Comparison of ENCODE assay signal across 18 cellular contexts in the genomic region with DNA sequence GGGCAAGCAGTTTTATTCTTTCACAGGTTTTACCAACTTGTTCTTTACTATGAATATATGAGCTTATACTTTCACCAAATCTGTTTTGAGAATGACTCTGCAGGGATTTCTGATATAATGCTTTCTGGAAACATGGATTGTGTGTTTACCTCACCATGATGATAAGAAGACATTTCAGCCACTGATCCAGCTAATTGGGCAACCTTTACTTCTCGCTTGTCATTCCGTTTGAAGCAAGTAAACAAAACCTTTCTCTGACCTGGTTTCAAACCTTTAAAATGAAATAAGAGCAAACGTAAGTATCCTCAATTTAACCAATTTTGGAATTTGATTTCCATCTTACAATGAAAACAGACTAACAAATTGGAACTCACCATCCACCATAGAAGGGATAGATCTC. TPM values are rescaled to one million over a fixed set of nuclear protein-coding genes. Genes with fewer than 3 reads are reported as not detected.
DNase-seq lines count a peak whose midpoint lies in the region; TF ChIP-seq lines count a peak whose summit lies in the region.
"Had no signal": no experiment of that assay in that cellular context is flagged by ENCODE, and none has a peak within 500 bp of the region (broad histone marks: within the 10 kb centered on the region; RNA-seq: fewer than 3 reads in every experiment).

No MANE protein-coding gene starts in this region.

- H3K4me3 Mint-ChIP-seq in activated naive CD4-positive, alpha-beta T cell treated with anti-CD3 and anti-CD28 coated beads, Interleukin-2, amount 50 U/mL, for 24 hours = no peak overlapping the region
- H3K4me3 Mint-ChIP-seq in HFFc6 = no peak overlapping the region
- H3K4me3 Mint-ChIP-seq in osteocyte (ENCODE audit: unreplicated experiment) = no peak overlapping the region

- H3K9ac ChIP-seq in fibroblast of lung (ENCODE audit: insufficient read depth, low read length) = no peak overlapping the region

- no peak for DNase-seq in activated naive CD4-positive, alpha-beta T cell treated with Interleukin-2 at 50 U/mL for 16 hours
- DNase-seq in HFFc6 = no peak
- DNase-seq in fibroblast of lung (ENCODE audit: low read depth in 2 of 2) = no peak
- DNase-seq in osteocyte (ENCODE audit: extremely low spot score, unreplicated experiment) = no peak
- DNase-seq in cerebellar nuclear complex (lab: John Stamatoyannopoulos, UW) = no peak
- DNase-seq in NCI-H2171 treated with DMSO at 0.1 percent for 48 hours (lab: John Stamatoyannopoulos, UW) = no peak
- DNase-seq: COR-L47, Karpas-422, NCI-H187, NCI-H345, NCI-H69, SHP77 treated with DMSO at 0.1 percent for 48 hours had no signal

- H3K4me3 ChIP-seq in fibroblast of lung (replicated peaks in 1 of 4; ENCODE audit: control extremely low read depth in 1 of 4, insufficient read depth in 1 of 4, low read depth in 3 of 4, low read length in 4 of 4) = no peak overlapping the region

- H3K9me3 Mint-ChIP-seq in activated naive CD4-positive, alpha-beta T cell treated with anti-CD3 and anti-CD28 coated beads, Interleukin-2, amount 50 U/mL, for 24 hours = no peaks in the 10 kb centered on the region
- H3K9me3 Mint-ChIP-seq in HFFc6 (no peaks in the 10 kb centered on the region), osteocyte (ENCODE audit: unreplicated experiment) (no peaks in the 10 kb centered on the region)

- no peaks in the 10 kb centered on the region for H4K20me1 ChIP-seq in fibroblast of lung (ENCODE audit: control insufficient read depth, extremely low read depth, insufficient read depth, low read length)

- H3K27me3 ChIP-seq in fibroblast of lung (ENCODE audit: control insufficient read depth, insufficient read depth, low read length) = no peaks in the 10 kb centered on the region

- no peaks in the 10 kb centered on the region for H3K9me3 ChIP-seq in fibroblast of lung (ENCODE audit: control insufficient read depth, insufficient read depth, low read depth, low read length)

- TF ChIP-seq CTCF in HFFc6 (IDR thresholded peaks at IDR 0.05) = no peak
- TF ChIP-seq CTCF in fibroblast of lung (conservative IDR thresholded peaks at IDR 0.05 in 1 of 2, IDR thresholded peaks at IDR 0.05 in 1 of 2; ENCODE audit: low read depth in 1 of 2, low read length in 2 of 2) = no peak
- TF ChIP-seq CTCF in osteocyte (IDR thresholded peaks at IDR 0.05) = no peak

- H3K27me3 Mint-ChIP-seq in activated naive CD4-positive, alpha-beta T cell treated with anti-CD3 and anti-CD28 coated beads, Interleukin-2, amount 50 U/mL, for 24 hours = no peaks in the 10 kb centered on the region
- H3K27me3 Mint-ChIP-seq in HFFc6 (ENCODE audit: insufficient read depth) = no peaks in the 10 kb centered on the region
- no peaks in the 10 kb centered on the region for H3K27me3 Mint-ChIP-seq in osteocyte (ENCODE audit: unreplicated experiment)

- H3K79me2 ChIP-seq in fibroblast of lung (ENCODE audit: control insufficient read depth, insufficient read depth, low read length) = no peaks in the 10 kb centered on the region

- peak overlapping the region; percentile 35 for H3K27ac Mint-ChIP-seq in activated naive CD4-positive, alpha-beta T cell treated with anti-CD3 and anti-CD28 coated beads, Interleukin-2, amount 50 U/mL, for 24 hours
- peak overlapping the region; percentile 32; the same call in 1 of the 2 replicates for H3K27ac Mint-ChIP-seq in HFFc6
- peak overlapping the region; percentile 21 for H3K27ac Mint-ChIP-seq in osteocyte (ENCODE audit: unreplicated experiment)

- H3K4me1 ChIP-seq in fibroblast of lung (ENCODE audit: control insufficient read depth, extremely low read depth, insufficient read depth, low read length) = no peaks in the 10 kb centered on the region

- H3K27ac ChIP-seq in fibroblast of lung (ENCODE audit: insufficient read depth, low read length) = no peak overlapping the region
- H3K27ac ChIP-seq: C4-2B had no signal

- H3K4me2 ChIP-seq in fibroblast of lung (ENCODE audit: extremely low read depth, insufficient read depth, low read length) = no peak overlapping the region

- H2AFZ ChIP-seq in fibroblast of lung (ENCODE audit: low read length) = peak overlapping the region; percentile 21

- H3K36me3 Mint-ChIP-seq in activated naive CD4-positive, alpha-beta T cell treated with anti-CD3 and anti-CD28 coated beads, Interleukin-2, amount 50 U/mL, for 24 hours = no peaks in the 10 kb centered on the region
- peaks cover 31% of the 10 kb centered on the region; the same call in 1 of the 2 replicates for H3K36me3 Mint-ChIP-seq in HFFc6 (ENCODE audit: low read depth)
- no peaks in the 10 kb centered on the region for H3K36me3 Mint-ChIP-seq in osteocyte (ENCODE audit: unreplicated experiment)

- H3K4me1 Mint-ChIP-seq in activated naive CD4-positive, alpha-beta T cell treated with anti-CD3 and anti-CD28 coated beads, Interleukin-2, amount 50 U/mL, for 24 hours = peaks cover 35% of the 10 kb centered on the region
- H3K4me1 Mint-ChIP-seq in HFFc6 (ENCODE audit: low read depth) (peaks cover 5% of the 10 kb centered on the region; the same call in 1 of the 2 replicates), osteocyte (ENCODE audit: unreplicated experiment) (peaks cover 14% of the 10 kb centered on the region)

- H3K36me3 ChIP-seq in fibroblast of lung (ENCODE audit: control insufficient read depth, insufficient read depth, low read length) = peaks cover 7% of the 10 kb centered on the region

RNA-seq across cellular contexts. Expression of a gene that starts 13.7 kb away (rescaled TPM):
- 100 to 1,000 TPM in 5 of 6 experiments, 10 to 100 TPM in 1; 73.2 to 170 (median 150) TPM for total RNA-seq in HFFc6 (2021; fragmentation: NEBNext Ultra II Directional; extraction: Animal tissue kit (Norgen Biotek cat#: 25700))
- total RNA-seq in fibroblast of lung = 4.9 and 41.6 TPM in 2 replicates
- 39.2 and 122 TPM in 2 replicates for polyA plus RNA-seq in fibroblast of lung
- polyA plus RNA-seq in fibroblast of lung (2012) = 30.2 and 100 TPM in 2 replicates
- 5.8 and 7.9 TPM in 2 replicates for polyA minus RNA-seq in fibroblast of lung (ENCODE audit: low replicate concordance)
- total RNA-seq in osteocyte = 41.9 and 43.3 TPM in 2 replicates

RNA-seq across cellular contexts. Expression of a gene that starts 39.2 kb away (rescaled TPM):
- total RNA-seq in HFFc6 (2021; fragmentation: NEBNext Ultra II Directional; extraction: Animal tissue kit (Norgen Biotek cat#: 25700)) = 100 to 1,000 TPM; 575 to 816 (median 659) TPM
- 312 and 436 TPM in 2 replicates for total RNA-seq in fibroblast of lung
- 685 and 1,130 TPM in 2 replicates for polyA plus RNA-seq in fibroblast of lung
- polyA plus RNA-seq in fibroblast of lung (2012) = 1,208 and 1,884 TPM in 2 replicates
- polyA minus RNA-seq in fibroblast of lung (ENCODE audit: low replicate concordance) = 1,885 and 3,100 TPM in 2 replicates
- total RNA-seq in osteocyte = 2,074 and 2,132 TPM in 2 replicates
- total RNA-seq: OCI-LY7 had no signal

RNA-seq across cellular contexts. Expression of a gene that starts 39.5 kb away (rescaled TPM):
- 1 to 10 TPM in 2 of 6 experiments, under 1 TPM in 4; 0.36 to 1.4 (median 0.81) TPM for total RNA-seq in HFFc6 (2021; fragmentation: NEBNext Ultra II Directional; extraction: Animal tissue kit (Norgen Biotek cat#: 25700))
- total RNA-seq in fibroblast of lung (3.9 and 4.3 TPM in 2 replicates), osteocyte (0.40 TPM in 1 of 2 replicates, not detected in the other)
- 0.16 and 0.99 TPM in 2 replicates for polyA plus RNA-seq in fibroblast of lung
- polyA plus RNA-seq in fibroblast of lung (2012) = 0.36 TPM in 1 of 2 replicates, not detected in the other
- 0.63 TPM in 1 of 2 replicates, not detected in the other for polyA minus RNA-seq in fibroblast of lung (ENCODE audit: low replicate concordance)
- total RNA-seq: A673, H4, OCI-LY7, RPMI7951 had no signal
